ENCODE assay signal across 32 cellular contexts in the genomic region with DNA sequence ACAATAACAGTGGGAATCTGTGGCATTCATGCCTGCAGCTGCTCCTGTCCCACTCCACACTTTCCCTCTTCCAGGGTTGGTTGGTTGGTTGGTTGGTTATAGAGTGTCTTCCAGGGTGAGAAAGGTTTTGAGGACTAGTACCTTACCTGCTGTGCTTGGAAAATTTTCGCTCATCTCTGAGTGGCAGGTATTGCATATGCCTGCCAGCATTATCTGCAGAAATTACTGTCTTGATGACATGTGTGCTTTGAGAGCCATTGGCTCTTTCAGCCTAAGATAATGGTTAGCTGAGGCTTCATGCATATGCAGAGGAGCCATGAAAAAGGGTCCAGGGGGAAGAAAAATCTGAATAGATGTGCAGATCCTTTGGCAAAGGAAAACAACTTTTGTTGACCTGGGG.
"Had no signal": no experiment of that assay in that cellular context is flagged by ENCODE, and none has a peak within 500 bp of the region (broad histone marks: within the 10 kb centered on the region; RNA-seq: fewer than 3 reads in every experiment).

No MANE protein-coding gene starts in this region.

- H3K4me3 ChIP-seq: MG63, PC-9, SJCRH30 had no signal

- H3K9ac ChIP-seq: SK-N-SH had no signal

- H3K9me3 ChIP-seq: SJCRH30 had no signal

- ATAC-seq: Panc1, Right ventricle myocardium inferior had no signal

- H3K27me3 ChIP-seq: MG63, SJCRH30 had no signal

- H3K4me1 ChIP-seq: SJCRH30 had no signal

- H3K27ac ChIP-seq: PC-9, RWPE1, SJCRH30 had no signal

- DNase-seq: NCI-H1048, NCI-H1092 treated with DMSO at 0.1 percent for 48 hours, NCI-H1105 treated with DMSO at 0.1 percent for 48 hours, NCI-H1417, NCI-H1436, NCI-H146, NCI-H1694, NCI-H187, NCI-H1930, NCI-H2029 treated with DMSO at 0.1 percent for 48 hours, NCI-H2081 treated with DMSO at 0.1 percent for 48 hours, NCI-H2107, NCI-H2171, NCI-H226, NCI-H446 treated with DMSO at 0.1 percent for 48 hours, NCI-H510A, NCI-H524, NCI-H526, NCI-H69, NCI-H748 treated with DMSO at 0.1 percent for 48 hours, NCI-H82, PC-9, SHP77, SIG-M5, SJCRH30, SK-N-SH, SW 1271 had no signal

- H2AFZ ChIP-seq: PC-9 had no signal

- FAIRE-seq: RCC 7860 had no signal

- H3K36me3 ChIP-seq: MG63, SJCRH30 had no signal

- H3K4me2 ChIP-seq: PC-9, SK-N-SH had no signal
